In genomic region chr3:16319307-16319706, GRCh38 we compare ENCODE assay signal across 8 cellular contexts. TPM values are rescaled to one million over a fixed set of nuclear protein-coding genes. Genes with fewer than 3 reads are reported as not detected.
DNase-seq lines count a peak whose midpoint lies in the region; ATAC-seq and TF ChIP-seq lines count a peak whose summit lies in the region.

No MANE protein-coding gene starts in this region.

- ATAC-seq in activated B cell treated with CpG ODN at 0.5 μM for 24 hours (ENCODE audit: low read depth) (peak; percentile 49), HG03280 (IDR thresholded peaks at IDR 0.05; ENCODE audit: unreplicated experiment) (no peak), HG02885 (IDR thresholded peaks at IDR 0.05; ENCODE audit: poor library complexity, unreplicated experiment) (no peak)

- CTCF ChIA-PET in activated B cell treated with CpG ODN at 0.5 μM for 24 hours (lab: Charles Lee): interaction anchor here (0.7 to 1.6 kb wide), 3 partner anchors 18 to 46 kb away, joined by 3 to 5 read pairs (median 3); no protein-coding TSS in a partner anchor

- H3K4me1 Mint-ChIP-seq in activated B cell treated with CpG ODN at 0.5 μM for 24 hours: peaks cover 2% of the 10 kb centered on the region

- DNase-seq in DMS53 (lab: John Stamatoyannopoulos, UW): peak; percentile 15
- DNase-seq in DMS53 treated with DMSO at 0.1 percent for 48 hours (lab: John Stamatoyannopoulos, UW; ENCODE audit: unreplicated experiment): no peak
- no peak for DNase-seq in activated B cell treated with CpG ODN at 0.5 μM for 24 hours
- DNase-seq in choroid plexus epithelial cell (ENCODE audit: low read depth): no peak
- DNase-seq in stimulated activated CD4-positive, alpha-beta T cell treated with anti-CD3 and anti-CD28 coated beads, Interleukin-15, amount 100 ng/mL, for 48 hours (ENCODE audit: low read depth in 2 of 2): peak; percentile 84 to 86
- no peak for DNase-seq in cerebellum (ENCODE audit: low spot score)

- no peaks in the 10 kb centered on the region for H3K9me3 Mint-ChIP-seq in activated B cell treated with CpG ODN at 0.5 μM for 24 hours

- H3K4me3 Mint-ChIP-seq in activated B cell treated with CpG ODN at 0.5 μM for 24 hours: no peak overlapping the region

- H3K27me3 Mint-ChIP-seq in activated B cell treated with CpG ODN at 0.5 μM for 24 hours: no peaks in the 10 kb centered on the region

- no peak overlapping the region for H3K4me3 ChIP-seq in choroid plexus epithelial cell (ENCODE audit: low read depth, low read length)

- POLR2A ChIA-PET in activated B cell treated with CpG ODN at 0.5 μM for 24 hours (lab: Charles Lee): no interaction called here

- intact Hi-C loops in activated B cell treated with CpG ODN at 0.5 μM for 24 hours (cut with micrococcal nuclease): no loop called here

- H3K36me3 Mint-ChIP-seq in activated B cell treated with CpG ODN at 0.5 μM for 24 hours (ENCODE audit: low read depth): peaks cover 94% of the 10 kb centered on the region

- no peak overlapping the region for H3K27ac Mint-ChIP-seq in activated B cell treated with CpG ODN at 0.5 μM for 24 hours

- TF ChIP-seq CTCF in activated B cell treated with CpG ODN at 0.5 μM for 24 hours (IDR thresholded peaks at IDR 0.05): no peak
- peak; percentile 46 for TF ChIP-seq CTCF in choroid plexus epithelial cell (conservative IDR thresholded peaks at IDR 0.05; ENCODE audit: low read depth, low read length)

RNA-seq across cellular contexts. Expression of gene OXNAD1, which starts 54.3 kb away (rescaled TPM):
- total RNA-seq in activated B cell treated with CpG ODN at 0.5 μM for 24 hours: 5.5 and 8.7 TPM in 2 replicates
- 28.9 TPM for total RNA-seq in cerebellum

RNA-seq across cellular contexts. Expression of gene DPH3, which starts 54.6 kb away (rescaled TPM):
- total RNA-seq in activated B cell treated with CpG ODN at 0.5 μM for 24 hours: 13.4 and 14.7 TPM in 2 replicates
- total RNA-seq in cerebellum: 16.1 TPM

Comparison
In these comparisons a context has a peak if more than half of its experiments do, and no peak if none do; other contexts are left out.
1. DNase-seq: peak in DMS53 (single experiment) and stimulated activated CD4-positive, alpha-beta T cell treated with anti-CD3 and anti-CD28 coated beads, Interleukin-15, amount 100 ng/mL, for 48 hours (2 of 2); none in DMS53 treated with DMSO at 0.1 percent for 48 hours (single experiment), activated B cell treated with CpG ODN at 0.5 μM for 24 hours (single experiment), choroid plexus epithelial cell (single experiment) and cerebellum (single experiment).